In the genomic region with DNA sequence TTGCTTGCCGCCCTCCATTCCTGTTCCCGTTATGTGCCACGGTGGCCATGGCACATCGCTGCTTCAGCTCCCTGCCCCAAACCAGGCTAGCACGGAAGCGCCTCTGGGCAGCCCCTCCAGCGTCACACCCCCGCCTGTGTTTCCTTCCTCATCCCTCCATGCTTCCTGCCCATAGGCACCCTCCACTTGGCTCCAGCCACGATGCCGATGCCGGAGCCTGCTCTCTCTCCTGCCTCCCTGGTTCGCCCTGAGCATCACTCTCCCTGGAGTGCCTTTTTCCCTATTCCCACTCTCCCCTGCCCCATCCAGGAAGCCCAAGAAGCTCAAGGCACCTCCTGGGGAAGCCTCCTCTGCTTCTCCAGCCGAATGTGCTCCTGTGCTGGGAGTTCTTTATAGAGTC, we compare ENCODE assay signal across 2 cellular contexts.
TF ChIP-seq lines count a peak whose summit lies in the region.

No MANE protein-coding gene starts in this region.

TF ChIP-seq in liver, 16 proteins besides CTCF, POLR2A, EP300 and RAD21:
- TF ChIP-seq SP1 (IDR thresholded peaks at IDR 0.05): no peak
- TF ChIP-seq, protein P1, sequence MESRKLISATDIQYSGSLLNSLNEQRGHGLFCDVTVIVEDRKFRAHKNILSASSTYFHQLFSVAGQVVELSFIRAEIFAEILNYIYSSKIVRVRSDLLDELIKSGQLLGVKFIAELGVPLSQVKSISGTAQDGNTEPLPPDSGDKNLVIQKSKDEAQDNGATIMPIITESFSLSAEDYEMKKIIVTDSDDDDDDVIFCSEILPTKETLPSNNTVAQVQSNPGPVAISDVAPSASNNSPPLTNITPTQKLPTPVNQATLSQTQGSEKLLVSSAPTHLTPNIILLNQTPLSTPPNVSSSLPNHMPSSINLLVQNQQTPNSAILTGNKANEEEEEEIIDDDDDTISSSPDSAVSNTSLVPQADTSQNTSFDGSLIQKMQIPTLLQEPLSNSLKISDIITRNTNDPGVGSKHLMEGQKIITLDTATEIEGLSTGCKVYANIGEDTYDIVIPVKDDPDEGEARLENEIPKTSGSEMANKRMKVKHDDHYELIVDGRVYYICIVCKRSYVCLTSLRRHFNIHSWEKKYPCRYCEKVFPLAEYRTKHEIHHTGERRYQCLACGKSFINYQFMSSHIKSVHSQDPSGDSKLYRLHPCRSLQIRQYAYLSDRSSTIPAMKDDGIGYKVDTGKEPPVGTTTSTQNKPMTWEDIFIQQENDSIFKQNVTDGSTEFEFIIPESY (IDR thresholded peaks at IDR 0.05): no peak
- TF ChIP-seq, protein P2, sequence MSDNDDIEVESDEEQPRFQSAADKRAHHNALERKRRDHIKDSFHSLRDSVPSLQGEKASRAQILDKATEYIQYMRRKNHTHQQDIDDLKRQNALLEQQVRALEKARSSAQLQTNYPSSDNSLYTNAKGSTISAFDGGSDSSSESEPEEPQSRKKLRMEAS (IDR thresholded peaks at IDR 0.05): no peak
- TF ChIP-seq, protein P3, sequence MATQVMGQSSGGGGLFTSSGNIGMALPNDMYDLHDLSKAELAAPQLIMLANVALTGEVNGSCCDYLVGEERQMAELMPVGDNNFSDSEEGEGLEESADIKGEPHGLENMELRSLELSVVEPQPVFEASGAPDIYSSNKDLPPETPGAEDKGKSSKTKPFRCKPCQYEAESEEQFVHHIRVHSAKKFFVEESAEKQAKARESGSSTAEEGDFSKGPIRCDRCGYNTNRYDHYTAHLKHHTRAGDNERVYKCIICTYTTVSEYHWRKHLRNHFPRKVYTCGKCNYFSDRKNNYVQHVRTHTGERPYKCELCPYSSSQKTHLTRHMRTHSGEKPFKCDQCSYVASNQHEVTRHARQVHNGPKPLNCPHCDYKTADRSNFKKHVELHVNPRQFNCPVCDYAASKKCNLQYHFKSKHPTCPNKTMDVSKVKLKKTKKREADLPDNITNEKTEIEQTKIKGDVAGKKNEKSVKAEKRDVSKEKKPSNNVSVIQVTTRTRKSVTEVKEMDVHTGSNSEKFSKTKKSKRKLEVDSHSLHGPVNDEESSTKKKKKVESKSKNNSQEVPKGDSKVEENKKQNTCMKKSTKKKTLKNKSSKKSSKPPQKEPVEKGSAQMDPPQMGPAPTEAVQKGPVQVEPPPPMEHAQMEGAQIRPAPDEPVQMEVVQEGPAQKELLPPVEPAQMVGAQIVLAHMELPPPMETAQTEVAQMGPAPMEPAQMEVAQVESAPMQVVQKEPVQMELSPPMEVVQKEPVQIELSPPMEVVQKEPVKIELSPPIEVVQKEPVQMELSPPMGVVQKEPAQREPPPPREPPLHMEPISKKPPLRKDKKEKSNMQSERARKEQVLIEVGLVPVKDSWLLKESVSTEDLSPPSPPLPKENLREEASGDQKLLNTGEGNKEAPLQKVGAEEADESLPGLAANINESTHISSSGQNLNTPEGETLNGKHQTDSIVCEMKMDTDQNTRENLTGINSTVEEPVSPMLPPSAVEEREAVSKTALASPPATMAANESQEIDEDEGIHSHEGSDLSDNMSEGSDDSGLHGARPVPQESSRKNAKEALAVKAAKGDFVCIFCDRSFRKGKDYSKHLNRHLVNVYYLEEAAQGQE (IDR thresholded peaks at IDR 0.05): no peak
- TF ChIP-seq HNF4G (IDR thresholded peaks at IDR 0.05): no peak
- TF ChIP-seq EGR1 (IDR thresholded peaks at IDR 0.05; ENCODE audit: low read depth in 2 of 2): no peak
- TF ChIP-seq RXRA (IDR thresholded peaks at IDR 0.05): no peak
- TF ChIP-seq FOXA2 (IDR thresholded peaks at IDR 0.05): no peak
- no peak for TF ChIP-seq JUND (IDR thresholded peaks at IDR 0.05)
- TF ChIP-seq, protein P4, sequence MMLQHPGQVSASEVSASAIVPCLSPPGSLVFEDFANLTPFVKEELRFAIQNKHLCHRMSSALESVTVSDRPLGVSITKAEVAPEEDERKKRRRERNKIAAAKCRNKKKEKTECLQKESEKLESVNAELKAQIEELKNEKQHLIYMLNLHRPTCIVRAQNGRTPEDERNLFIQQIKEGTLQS (IDR thresholded peaks at IDR 0.05): no peak
- no peak for TF ChIP-seq HNF4A (conservative IDR thresholded peaks at IDR 0.05)
- no peak for TF ChIP-seq FOXA1 (IDR thresholded peaks at IDR 0.05)
- TF ChIP-seq NR2F2 (IDR thresholded peaks at IDR 0.05): no peak
- no peak for TF ChIP-seq YY1 (IDR thresholded peaks at IDR 0.05)
- no peak for TF ChIP-seq GABPA (IDR thresholded peaks at IDR 0.05 in 1 of 2, conservative IDR thresholded peaks at IDR 0.05 in 1 of 2)
- no peak for TF ChIP-seq TAF1 (conservative IDR thresholded peaks at IDR 0.05)

TF ChIP-seq in HepG2, 621 proteins besides CTCF, POLR2A, EP300 and RAD21 (continued from another document):
- TF ChIP-seq ZFP36L1 (CRISPR knock-in tag; IDR thresholded peaks at IDR 0.05) (no peak), RBM39 (IDR thresholded peaks at IDR 0.05; ENCODE audit: low read depth, low read length, poor library complexity, severe bottlenecking) (no peak), SMYD3 (CRISPR knock-in tag; IDR thresholded peaks at IDR 0.05) (no peak), ZNF672 (CRISPR knock-in tag; IDR thresholded peaks at IDR 0.05) (no peak), JDP2 (CRISPR knock-in tag; IDR thresholded peaks at IDR 0.05; ENCODE audit: borderline replicate concordance) (no peak), RFX5 (IDR thresholded peaks at IDR 0.05; ENCODE audit: low read depth, low read length) (no peak), XBP1 (CRISPR knock-in tag; IDR thresholded peaks at IDR 0.05) (no peak), ZFP41 (CRISPR knock-in tag; IDR thresholded peaks at IDR 0.05; ENCODE audit: borderline replicate concordance) (no peak), NKX3-1 (CRISPR knock-in tag; IDR thresholded peaks at IDR 0.05) (no peak), AGO2 (optimal IDR thresholded peaks at IDR 0.05; ENCODE audit: low read depth, low read length) (no peak), MBD4 (IDR thresholded peaks at IDR 0.05; ENCODE audit: borderline replicate concordance, low read length) (no peak), ZNF24 (IDR thresholded peaks at IDR 0.05) (no peak), SNAPC2 (CRISPR knock-in tag; IDR thresholded peaks at IDR 0.05) (no peak), ZNF343 (CRISPR knock-in tag; IDR thresholded peaks at IDR 0.05) (no peak)
- TF ChIP-seq, protein P5, sequence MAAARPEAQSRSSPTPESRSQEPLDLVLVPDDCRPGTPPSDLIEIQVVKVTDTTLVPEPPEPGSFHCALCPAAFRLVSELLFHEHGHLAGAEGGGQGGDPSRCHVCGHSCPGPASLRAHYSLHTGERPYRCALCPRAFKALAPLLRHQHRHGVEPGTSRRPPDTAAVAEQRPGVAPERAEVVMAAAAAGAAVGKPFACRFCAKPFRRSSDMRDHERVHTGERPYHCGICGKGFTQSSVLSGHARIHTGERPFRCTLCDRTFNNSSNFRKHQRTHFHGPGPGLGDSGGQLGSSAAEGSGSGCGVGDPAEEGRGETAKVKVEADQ (CRISPR knock-in tag; IDR thresholded peaks at IDR 0.05; ENCODE audit: borderline replicate concordance): no peak
- TF ChIP-seq, protein P6, sequence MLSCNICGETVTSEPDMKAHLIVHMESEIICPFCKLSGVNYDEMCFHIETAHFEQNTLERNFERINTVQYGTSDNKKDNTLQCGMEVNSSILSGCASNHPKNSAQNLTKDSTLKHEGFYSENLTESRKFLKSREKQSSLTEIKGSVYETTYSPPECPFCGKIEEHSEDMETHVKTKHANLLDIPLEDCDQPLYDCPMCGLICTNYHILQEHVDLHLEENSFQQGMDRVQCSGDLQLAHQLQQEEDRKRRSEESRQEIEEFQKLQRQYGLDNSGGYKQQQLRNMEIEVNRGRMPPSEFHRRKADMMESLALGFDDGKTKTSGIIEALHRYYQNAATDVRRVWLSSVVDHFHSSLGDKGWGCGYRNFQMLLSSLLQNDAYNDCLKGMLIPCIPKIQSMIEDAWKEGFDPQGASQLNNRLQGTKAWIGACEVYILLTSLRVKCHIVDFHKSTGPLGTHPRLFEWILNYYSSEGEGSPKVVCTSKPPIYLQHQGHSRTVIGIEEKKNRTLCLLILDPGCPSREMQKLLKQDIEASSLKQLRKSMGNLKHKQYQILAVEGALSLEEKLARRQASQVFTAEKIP (CRISPR knock-in tag; IDR thresholded peaks at IDR 0.05; ENCODE audit: borderline replicate concordance): no peak
- TF ChIP-seq, protein P7, sequence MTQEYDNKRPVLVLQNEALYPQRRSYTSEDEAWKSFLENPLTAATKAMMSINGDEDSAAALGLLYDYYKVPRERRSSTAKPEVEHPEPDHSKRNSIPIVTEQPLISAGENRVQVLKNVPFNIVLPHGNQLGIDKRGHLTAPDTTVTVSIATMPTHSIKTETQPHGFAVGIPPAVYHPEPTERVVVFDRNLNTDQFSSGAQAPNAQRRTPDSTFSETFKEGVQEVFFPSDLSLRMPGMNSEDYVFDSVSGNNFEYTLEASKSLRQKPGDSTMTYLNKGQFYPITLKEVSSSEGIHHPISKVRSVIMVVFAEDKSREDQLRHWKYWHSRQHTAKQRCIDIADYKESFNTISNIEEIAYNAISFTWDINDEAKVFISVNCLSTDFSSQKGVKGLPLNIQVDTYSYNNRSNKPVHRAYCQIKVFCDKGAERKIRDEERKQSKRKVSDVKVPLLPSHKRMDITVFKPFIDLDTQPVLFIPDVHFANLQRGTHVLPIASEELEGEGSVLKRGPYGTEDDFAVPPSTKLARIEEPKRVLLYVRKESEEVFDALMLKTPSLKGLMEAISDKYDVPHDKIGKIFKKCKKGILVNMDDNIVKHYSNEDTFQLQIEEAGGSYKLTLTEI (CRISPR knock-in tag; conservative IDR thresholded peaks at IDR 0.05): no peak
- TF ChIP-seq, protein P8, sequence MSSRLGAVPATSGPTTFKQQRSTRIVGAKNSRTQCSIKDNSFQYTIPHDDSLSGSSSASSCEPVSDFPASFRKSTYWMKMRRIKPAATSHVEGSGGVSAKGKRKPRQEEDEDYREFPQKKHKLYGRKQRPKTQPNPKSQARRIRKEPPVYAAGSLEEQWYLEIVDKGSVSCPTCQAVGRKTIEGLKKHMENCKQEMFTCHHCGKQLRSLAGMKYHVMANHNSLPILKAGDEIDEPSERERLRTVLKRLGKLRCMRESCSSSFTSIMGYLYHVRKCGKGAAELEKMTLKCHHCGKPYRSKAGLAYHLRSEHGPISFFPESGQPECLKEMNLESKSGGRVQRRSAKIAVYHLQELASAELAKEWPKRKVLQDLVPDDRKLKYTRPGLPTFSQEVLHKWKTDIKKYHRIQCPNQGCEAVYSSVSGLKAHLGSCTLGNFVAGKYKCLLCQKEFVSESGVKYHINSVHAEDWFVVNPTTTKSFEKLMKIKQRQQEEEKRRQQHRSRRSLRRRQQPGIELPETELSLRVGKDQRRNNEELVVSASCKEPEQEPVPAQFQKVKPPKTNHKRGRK (CRISPR knock-in tag; IDR thresholded peaks at IDR 0.05): no peak
- TF ChIP-seq, protein P9, sequence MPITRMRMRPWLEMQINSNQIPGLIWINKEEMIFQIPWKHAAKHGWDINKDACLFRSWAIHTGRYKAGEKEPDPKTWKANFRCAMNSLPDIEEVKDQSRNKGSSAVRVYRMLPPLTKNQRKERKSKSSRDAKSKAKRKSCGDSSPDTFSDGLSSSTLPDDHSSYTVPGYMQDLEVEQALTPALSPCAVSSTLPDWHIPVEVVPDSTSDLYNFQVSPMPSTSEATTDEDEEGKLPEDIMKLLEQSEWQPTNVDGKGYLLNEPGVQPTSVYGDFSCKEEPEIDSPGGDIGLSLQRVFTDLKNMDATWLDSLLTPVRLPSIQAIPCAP (CRISPR knock-in tag; IDR thresholded peaks at IDR 0.05; ENCODE audit: low read depth): no peak
